In genomic region chr6:46024122-46024769, GRCh38 we compare ENCODE assay signal across 1 cellular context.
TF ChIP-seq lines count a peak whose summit lies in the region.

No MANE protein-coding gene starts in this region.

TF ChIP-seq in H1, 55 proteins besides CTCF, POLR2A, EP300 and RAD21 (continued from another document):
- TF ChIP-seq, protein P1, sequence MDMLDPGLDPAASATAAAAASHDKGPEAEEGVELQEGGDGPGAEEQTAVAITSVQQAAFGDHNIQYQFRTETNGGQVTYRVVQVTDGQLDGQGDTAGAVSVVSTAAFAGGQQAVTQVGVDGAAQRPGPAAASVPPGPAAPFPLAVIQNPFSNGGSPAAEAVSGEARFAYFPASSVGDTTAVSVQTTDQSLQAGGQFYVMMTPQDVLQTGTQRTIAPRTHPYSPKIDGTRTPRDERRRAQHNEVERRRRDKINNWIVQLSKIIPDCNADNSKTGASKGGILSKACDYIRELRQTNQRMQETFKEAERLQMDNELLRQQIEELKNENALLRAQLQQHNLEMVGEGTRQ (IDR thresholded peaks at IDR 0.05; ENCODE audit: low read length) = peak; percentile 21; the same call in 1 of the 2 replicates
- TF ChIP-seq CBX8 (IDR thresholded peaks at IDR 0.05; ENCODE audit: borderline replicate concordance, low read depth, low read length) = no peak
- TF ChIP-seq, protein P2, sequence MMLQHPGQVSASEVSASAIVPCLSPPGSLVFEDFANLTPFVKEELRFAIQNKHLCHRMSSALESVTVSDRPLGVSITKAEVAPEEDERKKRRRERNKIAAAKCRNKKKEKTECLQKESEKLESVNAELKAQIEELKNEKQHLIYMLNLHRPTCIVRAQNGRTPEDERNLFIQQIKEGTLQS (IDR thresholded peaks at IDR 0.05; ENCODE audit: insufficient read depth, low read depth, low read length) = no peak
- TF ChIP-seq GABPA (IDR thresholded peaks at IDR 0.05; ENCODE audit: borderline replicate concordance, insufficient read depth, low read length) = no peak
